1 cellular context compared by ENCODE assay signal in the genomic region with DNA sequence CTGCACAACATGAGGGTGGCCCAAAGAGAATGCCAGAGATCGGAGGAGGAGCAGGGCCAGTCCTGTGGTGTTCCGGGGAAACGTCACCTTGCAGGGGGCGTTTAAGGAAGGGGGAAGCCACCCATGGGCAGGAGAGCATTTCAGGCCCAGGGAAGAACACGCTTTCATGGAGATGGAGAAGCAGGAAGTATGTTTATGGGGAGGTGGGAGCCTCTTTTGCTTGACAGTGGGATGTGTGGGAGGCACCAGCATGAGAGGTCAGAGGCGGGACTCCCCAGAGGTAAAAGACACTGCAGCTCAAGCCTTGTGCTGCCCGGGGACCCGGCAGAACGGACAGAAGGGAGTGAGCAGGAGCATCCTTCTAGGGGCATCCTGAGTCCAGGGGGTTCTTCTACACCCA.
TF ChIP-seq lines count a peak whose summit lies in the region.

No MANE protein-coding gene starts in this region.

TF ChIP-seq in HepG2, 621 proteins besides CTCF, POLR2A, EP300 and RAD21:
- TF ChIP-seq PATZ1 (CRISPR knock-in tag; IDR thresholded peaks at IDR 0.05) (no peak), CHD4 (IDR thresholded peaks at IDR 0.05; ENCODE audit: borderline replicate concordance, low read length) (no peak), U2AF2 (IDR thresholded peaks at IDR 0.05; ENCODE audit: low read depth, low read length) (no peak), CBX2 (IDR thresholded peaks at IDR 0.05; ENCODE audit: low read depth, low read length) (no peak), CBX2 (CRISPR knock-in tag; IDR thresholded peaks at IDR 0.05; ENCODE audit: low read depth) (no peak), ZNF850 (CRISPR knock-in tag; conservative IDR thresholded peaks at IDR 0.05) (no peak), ZNF749 (CRISPR knock-in tag; IDR thresholded peaks at IDR 0.05; ENCODE audit: borderline replicate concordance) (no peak), NFIB (CRISPR knock-in tag; IDR thresholded peaks at IDR 0.05; ENCODE audit: borderline replicate concordance) (no peak), BORCS8-MEF2B (CRISPR knock-in tag; IDR thresholded peaks at IDR 0.05) (no peak), HNRNPH1 (optimal IDR thresholded peaks at IDR 0.05; ENCODE audit: low read depth, low read length) (no peak), ZNF709 (CRISPR knock-in tag; IDR thresholded peaks at IDR 0.05) (no peak), POGZ (CRISPR knock-in tag; IDR thresholded peaks at IDR 0.05) (no peak), SIX4 (CRISPR knock-in tag; IDR thresholded peaks at IDR 0.05) (no peak), GABPA (IDR thresholded peaks at IDR 0.05; ENCODE audit: low read depth, low read length) (no peak), GABPA (CRISPR knock-in tag; IDR thresholded peaks at IDR 0.05; ENCODE audit: low read depth) (no peak)
- TF ChIP-seq, protein P1, sequence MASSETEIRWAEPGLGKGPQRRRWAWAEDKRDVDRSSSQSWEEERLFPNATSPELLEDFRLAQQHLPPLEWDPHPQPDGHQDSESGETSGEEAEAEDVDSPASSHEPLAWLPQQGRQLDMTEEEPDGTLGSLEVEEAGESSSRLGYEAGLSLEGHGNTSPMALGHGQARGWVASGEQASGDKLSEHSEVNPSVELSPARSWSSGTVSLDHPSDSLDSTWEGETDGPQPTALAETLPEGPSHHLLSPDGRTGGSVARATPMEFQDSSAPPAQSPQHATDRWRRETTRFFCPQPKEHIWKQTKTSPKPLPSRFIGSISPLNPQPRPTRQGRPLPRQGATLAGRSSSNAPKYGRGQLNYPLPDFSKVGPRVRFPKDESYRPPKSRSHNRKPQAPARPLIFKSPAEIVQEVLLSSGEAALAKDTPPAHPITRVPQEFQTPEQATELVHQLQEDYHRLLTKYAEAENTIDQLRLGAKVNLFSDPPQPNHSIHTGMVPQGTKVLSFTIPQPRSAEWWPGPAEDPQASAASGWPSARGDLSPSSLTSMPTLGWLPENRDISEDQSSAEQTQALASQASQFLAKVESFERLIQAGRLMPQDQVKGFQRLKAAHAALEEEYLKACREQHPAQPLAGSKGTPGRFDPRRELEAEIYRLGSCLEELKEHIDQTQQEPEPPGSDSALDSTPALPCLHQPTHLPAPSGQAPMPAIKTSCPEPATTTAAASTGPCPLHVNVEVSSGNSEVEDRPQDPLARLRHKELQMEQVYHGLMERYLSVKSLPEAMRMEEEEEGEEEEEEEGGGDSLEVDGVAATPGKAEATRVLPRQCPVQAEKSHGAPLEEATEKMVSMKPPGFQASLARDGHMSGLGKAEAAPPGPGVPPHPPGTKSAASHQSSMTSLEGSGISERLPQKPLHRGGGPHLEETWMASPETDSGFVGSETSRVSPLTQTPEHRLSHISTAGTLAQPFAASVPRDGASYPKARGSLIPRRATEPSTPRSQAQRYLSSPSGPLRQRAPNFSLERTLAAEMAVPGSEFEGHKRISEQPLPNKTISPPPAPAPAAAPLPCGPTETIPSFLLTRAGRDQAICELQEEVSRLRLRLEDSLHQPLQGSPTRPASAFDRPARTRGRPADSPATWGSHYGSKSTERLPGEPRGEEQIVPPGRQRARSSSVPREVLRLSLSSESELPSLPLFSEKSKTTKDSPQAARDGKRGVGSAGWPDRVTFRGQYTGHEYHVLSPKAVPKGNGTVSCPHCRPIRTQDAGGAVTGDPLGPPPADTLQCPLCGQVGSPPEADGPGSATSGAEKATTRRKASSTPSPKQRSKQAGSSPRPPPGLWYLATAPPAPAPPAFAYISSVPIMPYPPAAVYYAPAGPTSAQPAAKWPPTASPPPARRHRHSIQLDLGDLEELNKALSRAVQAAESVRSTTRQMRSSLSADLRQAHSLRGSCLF (CRISPR knock-in tag; IDR thresholded peaks at IDR 0.05; ENCODE audit: borderline replicate concordance) = no peak
- TF ChIP-seq, protein P2, sequence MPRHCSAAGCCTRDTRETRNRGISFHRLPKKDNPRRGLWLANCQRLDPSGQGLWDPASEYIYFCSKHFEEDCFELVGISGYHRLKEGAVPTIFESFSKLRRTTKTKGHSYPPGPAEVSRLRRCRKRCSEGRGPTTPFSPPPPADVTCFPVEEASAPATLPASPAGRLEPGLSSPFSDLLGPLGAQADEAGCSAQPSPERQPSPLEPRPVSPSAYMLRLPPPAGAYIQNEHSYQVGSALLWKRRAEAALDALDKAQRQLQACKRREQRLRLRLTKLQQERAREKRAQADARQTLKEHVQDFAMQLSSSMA (CRISPR knock-in tag; IDR thresholded peaks at IDR 0.05) = no peak
